In the genomic region with DNA sequence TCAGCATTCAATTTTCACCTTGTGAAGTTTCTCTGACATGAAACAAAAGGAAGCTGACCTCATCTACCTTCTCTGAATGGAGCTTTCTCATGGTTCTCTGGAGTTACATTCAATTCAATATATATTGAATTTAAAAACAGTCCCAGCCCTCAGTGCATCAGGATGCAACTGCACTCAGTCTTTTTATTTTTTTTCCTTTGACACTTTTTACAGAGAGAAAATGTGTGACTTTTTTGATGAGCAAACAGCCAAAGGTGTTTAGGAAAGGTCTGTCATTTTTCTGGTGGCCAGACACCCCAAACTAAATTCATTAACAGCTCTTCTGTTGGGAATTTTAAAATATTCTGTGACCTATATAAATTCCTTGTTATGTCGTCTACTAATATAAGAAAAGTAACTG, we compare ENCODE assay signal across 38 cellular contexts.
"Had no signal": no experiment of that assay in that cellular context is flagged by ENCODE, and none has a peak within 500 bp of the region (broad histone marks: within the 10 kb centered on the region; RNA-seq: fewer than 3 reads in every experiment).

No MANE protein-coding gene starts in this region.

- H3K27me3 Mint-ChIP-seq: activated naive CD4-positive, alpha-beta T cell treated with anti-CD3 and anti-CD28 coated beads, Interleukin-2, amount 10 ng/mL, durations not matched to agents 7 days and 5 days; activated naive CD4-positive, alpha-beta T cell treated with anti-CD3 and anti-CD28 coated beads, Interleukin-2, amount 50 U/mL, for 24 hours; activated naive CD8-positive, alpha-beta T cell; activated naive CD8-positive, alpha-beta T cell treated with anti-CD3 and anti-CD28 coated beads for 36 hours; activated naive CD8-positive, alpha-beta T cell treated with anti-CD3 and anti-CD28 coated beads, Interleukin-2, amount 10 ng/mL, durations not matched to agents 7 days and 5 days; activated naive CD8-positive, alpha-beta T cell treated with anti-CD3 and anti-CD28 coated beads, Interleukin-2, amount 50 U/mL, for 24 hours; activated T-cell treated with anti-CD3 and anti-CD28 coated beads, Interleukin-2, amount 50 U/mL, for 24 hours; activated T-helper 17 cell treated with anti-CD3 and anti-CD28 coated beads, Interleukin-2, amount 50 U/mL, for 72 hours; brain had no signal

- H3K27ac ChIP-seq: adrenal gland, ascending aorta, body of pancreas, brain microvascular endothelial cell, breast epithelium, cardiac muscle cell had no signal

- H3K4me1 ChIP-seq: adrenal gland, ascending aorta, body of pancreas, breast epithelium had no signal

- H3K36me3 ChIP-seq: adrenal gland, ascending aorta, brain microvascular endothelial cell, breast epithelium, cardiac muscle cell had no signal

- H3K9me3 Mint-ChIP-seq: activated naive CD4-positive, alpha-beta T cell treated with anti-CD3 and anti-CD28 coated beads for 36 hours; activated naive CD4-positive, alpha-beta T cell treated with anti-CD3 and anti-CD28 coated beads, Interleukin-2, amount 10 ng/mL, durations not matched to agents 7 days and 5 days; activated naive CD4-positive, alpha-beta T cell treated with anti-CD3 and anti-CD28 coated beads, Interleukin-2, amount 50 U/mL, for 24 hours; activated naive CD8-positive, alpha-beta T cell treated with anti-CD3 and anti-CD28 coated beads for 36 hours; activated naive CD8-positive, alpha-beta T cell treated with anti-CD3 and anti-CD28 coated beads, Interleukin-2, amount 50 U/mL, for 24 hours; activated T-cell treated with anti-CD3 and anti-CD28 coated beads, Interleukin-2, amount 50 U/mL, for 24 hours; activated T-cell treated with anti-CD3 and anti-CD28 coated beads, Interleukin-2, amount 50 U/mL, for 4 hours; activated T-helper 17 cell treated with anti-CD3 and anti-CD28 coated beads, Interleukin-2, amount 50 U/mL, for 72 hours; activated T-helper 2 cell treated with anti-CD3 and anti-CD28 coated beads, Interferon-gamma antibody, Interleukin-2, Interleukin-4, amounts not matched to agents 10 μg/mL and 5 μg/mL and 100 μg/mL, durations not matched to agents 14 hours and 24 hours and 36 hours; brain had no signal

- ATAC-seq: activated naive CD8-positive, alpha-beta T cell treated with anti-CD3 and anti-CD28 coated beads, Interleukin-2, amount 50 U/mL, for 24 hours; activated T-cell treated with anti-CD3 and anti-CD28 coated beads, Interleukin-2, amount 50 U/mL, for 4 hours; activated T-cell treated with anti-CD3 and anti-CD28 coated beads, Interleukin-2, amount 50 U/mL, for 72 hours; activated T-helper 17 cell treated with anti-CD3 and anti-CD28 coated beads, Interleukin-2, amount 50 U/mL, for 72 hours; body of pancreas had no signal

- H3K4me3 ChIP-seq: adrenal gland, ascending aorta, body of pancreas, breast epithelium, cardiac muscle cell had no signal

- H3K27me3 ChIP-seq: adrenal gland, ascending aorta, body of pancreas, brain microvascular endothelial cell, breast epithelium, cardiac muscle cell had no signal

- H3K9me3 ChIP-seq: adrenal gland, ascending aorta, body of pancreas, breast epithelium had no signal

- H3K4me1 Mint-ChIP-seq: activated naive CD4-positive, alpha-beta T cell treated with anti-CD3 and anti-CD28 coated beads, Interleukin-2, amount 10 ng/mL, durations not matched to agents 7 days and 5 days; activated naive CD4-positive, alpha-beta T cell treated with anti-CD3 and anti-CD28 coated beads, Interleukin-2, amount 50 U/mL, for 24 hours; activated T-helper 17 cell treated with anti-CD3 and anti-CD28 coated beads, Interleukin-2, amount 50 U/mL, for 72 hours; brain; central memory CD8-positive, alpha-beta T cell had no signal

- H3K4me3 Mint-ChIP-seq: activated naive CD4-positive, alpha-beta T cell treated with anti-CD3 and anti-CD28 coated beads for 36 hours; activated naive CD4-positive, alpha-beta T cell treated with anti-CD3 and anti-CD28 coated beads, Interleukin-2, amount 10 ng/mL, durations not matched to agents 7 days and 5 days; activated naive CD4-positive, alpha-beta T cell treated with anti-CD3 and anti-CD28 coated beads, Interleukin-2, amount 50 U/mL, for 24 hours; activated naive CD8-positive, alpha-beta T cell; activated naive CD8-positive, alpha-beta T cell treated with anti-CD3 and anti-CD28 coated beads for 36 hours; activated naive CD8-positive, alpha-beta T cell treated with anti-CD3 and anti-CD28 coated beads, Interleukin-2, amount 10 ng/mL, durations not matched to agents 7 days and 5 days; activated naive CD8-positive, alpha-beta T cell treated with anti-CD3 and anti-CD28 coated beads, Interleukin-2, amount 50 U/mL, for 24 hours; activated T-cell treated with anti-CD3 and anti-CD28 coated beads, Interleukin-2, amount 50 U/mL, for 24 hours; activated T-cell treated with anti-CD3 and anti-CD28 coated beads, Interleukin-2, amount 50 U/mL, for 4 hours; activated T-cell treated with anti-CD3 and anti-CD28 coated beads, Interleukin-2, amount 50 U/mL, for 72 hours; activated T-helper 1 cell treated with anti-CD3 and anti-CD28 coated beads, Interleukin-12 subunit alpha, Interleukin-12 subunit beta, Interleukin-2, Interleukin-4 antibody, amounts not matched to agents 30 ng/mL and 10 ng/mL and 1 ng/mL, durations not matched to agents 14 hours and 24 hours and 36 hours; activated T-helper 17 cell treated with anti-CD3 and anti-CD28 coated beads, Interleukin-2, amount 50 U/mL, for 72 hours; brain; central memory CD8-positive, alpha-beta T cell had no signal

- H3K27ac Mint-ChIP-seq: activated naive CD4-positive, alpha-beta T cell treated with anti-CD3 and anti-CD28 coated beads for 36 hours; activated naive CD4-positive, alpha-beta T cell treated with anti-CD3 and anti-CD28 coated beads, Interleukin-2, amount 10 ng/mL, durations not matched to agents 7 days and 5 days; activated naive CD4-positive, alpha-beta T cell treated with anti-CD3 and anti-CD28 coated beads, Interleukin-2, amount 50 U/mL, for 24 hours; activated naive CD4-positive, alpha-beta T cell treated with anti-CD3 and anti-CD28 coated beads, Interleukin-2, amount 50 U/mL, for 72 hours; activated naive CD8-positive, alpha-beta T cell; activated naive CD8-positive, alpha-beta T cell treated with anti-CD3 and anti-CD28 coated beads for 36 hours; activated naive CD8-positive, alpha-beta T cell treated with anti-CD3 and anti-CD28 coated beads, Interleukin-2, amount 10 ng/mL, durations not matched to agents 7 days and 5 days; activated naive CD8-positive, alpha-beta T cell treated with anti-CD3 and anti-CD28 coated beads, Interleukin-2, amount 50 U/mL, for 24 hours; activated T-cell treated with anti-CD3 and anti-CD28 coated beads, Interleukin-2, amount 50 U/mL, for 24 hours; activated T-cell treated with anti-CD3 and anti-CD28 coated beads, Interleukin-2, amount 50 U/mL, for 72 hours; activated T-helper 1 cell treated with anti-CD3 and anti-CD28 coated beads, Interleukin-12 subunit alpha, Interleukin-12 subunit beta, Interleukin-2, Interleukin-4 antibody, amounts not matched to agents 30 ng/mL and 10 ng/mL and 1 ng/mL, durations not matched to agents 14 hours and 24 hours and 36 hours; activated T-helper 17 cell treated with anti-CD3 and anti-CD28 coated beads, Interleukin-2, amount 50 U/mL, for 72 hours; activated T-helper 2 cell treated with anti-CD3 and anti-CD28 coated beads, Interferon-gamma antibody, Interleukin-2, Interleukin-4, amounts not matched to agents 10 μg/mL and 5 μg/mL and 100 μg/mL, durations not matched to agents 14 hours and 24 hours and 36 hours; brain had no signal

- DNase-seq: activated effector memory CD4-positive, alpha-beta T cell treated with anti-CD3 and anti-CD28 coated beads, Interleukin-2, amount 50 U/mL, for 16 hours; activated effector memory CD4-positive, alpha-beta T cell treated with Interleukin-2 at 50 U/mL for 16 hours; activated gamma-delta T cell; activated gamma-delta T cell treated with Interleukin-2 at 50 U/mL for 16 hours; activated naive CD4-positive, alpha-beta T cell; activated naive CD4-positive, alpha-beta T cell treated with anti-CD3 and anti-CD28 coated beads for 36 hours; activated naive CD4-positive, alpha-beta T cell treated with anti-CD3 and anti-CD28 coated beads, Interleukin-2, amount 10 ng/mL, durations not matched to agents 7 days and 5 days; activated naive CD4-positive, alpha-beta T cell treated with anti-CD3 and anti-CD28 coated beads, Interleukin-2, amount 50 U/mL, for 16 hours; activated naive CD4-positive, alpha-beta T cell treated with Interleukin-2 at 50 U/mL for 16 hours; activated naive CD8-positive, alpha-beta T cell treated with anti-CD3 and anti-CD28 coated beads for 36 hours; activated naive CD8-positive, alpha-beta T cell treated with anti-CD3 and anti-CD28 coated beads, Interleukin-2, amount 10 ng/mL, durations not matched to agents 7 days and 5 days; activated naive CD8-positive, alpha-beta T cell treated with anti-CD3 and anti-CD28 coated beads, Interleukin-2, amount 50 U/mL, for 24 hours; activated T-cell treated with anti-CD3 and anti-CD28 coated beads, Interleukin-2, amount 50 U/mL, for 1 hour; activated T-cell treated with anti-CD3 and anti-CD28 coated beads, Interleukin-2, amount 50 U/mL, for 24 hours; activated T-cell treated with anti-CD3 and anti-CD28 coated beads, Interleukin-2, amount 50 U/mL, for 4 hours; activated T-cell treated with anti-CD3 and anti-CD28 coated beads, Interleukin-2, amount 50 U/mL, for 48 hours; activated T-cell treated with anti-CD3 and anti-CD28 coated beads, Interleukin-2, amount 50 U/mL, for 72 hours; adrenal gland; amniotic stem cell; amygdala; anterior cingulate cortex; aorta; body of pancreas; brain microvascular endothelial cell; caudate nucleus; central memory CD4-positive, alpha-beta T cell; cerebellar nuclear complex had no signal

- H3K36me3 Mint-ChIP-seq: activated naive CD4-positive, alpha-beta T cell treated with anti-CD3 and anti-CD28 coated beads, Interleukin-2, amount 10 ng/mL, durations not matched to agents 7 days and 5 days; activated naive CD4-positive, alpha-beta T cell treated with anti-CD3 and anti-CD28 coated beads, Interleukin-2, amount 50 U/mL, for 24 hours; activated naive CD4-positive, alpha-beta T cell treated with anti-CD3 and anti-CD28 coated beads, Interleukin-2, amount 50 U/mL, for 72 hours; activated naive CD8-positive, alpha-beta T cell; activated naive CD8-positive, alpha-beta T cell treated with anti-CD3 and anti-CD28 coated beads for 36 hours; brain had no signal
